Comparison of ENCODE assay signal across 17 cellular contexts in the genomic region with DNA sequence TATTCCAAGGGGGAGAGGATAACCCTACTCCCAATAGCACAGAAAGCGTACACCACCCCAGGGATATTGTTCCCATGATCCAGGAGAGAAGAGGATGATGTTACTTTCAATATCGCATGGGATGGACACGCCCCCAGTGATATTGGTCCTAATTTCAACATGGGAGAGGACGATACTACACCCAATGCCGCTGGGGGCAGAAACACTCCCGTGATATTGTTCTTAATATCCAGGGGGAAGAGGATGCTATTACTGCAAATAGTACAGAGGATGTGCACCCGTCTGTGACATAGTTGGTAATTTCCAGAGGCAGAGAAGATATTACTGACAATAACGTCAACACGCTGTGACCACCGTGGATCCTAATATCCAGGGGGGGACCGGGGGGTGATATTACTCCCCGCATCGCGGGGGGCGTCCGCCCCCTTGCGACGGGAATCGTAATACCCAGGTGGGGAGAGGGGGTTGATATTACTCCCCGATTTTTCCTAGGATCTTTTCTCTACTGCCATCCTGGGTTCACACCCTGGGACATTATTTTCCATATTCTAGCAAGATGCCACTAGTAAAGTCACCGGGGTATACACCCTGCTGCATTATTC. TPM values are rescaled to one million over a fixed set of nuclear protein-coding genes. Genes with fewer than 3 reads are reported as not detected.
DNase-seq lines count a peak whose midpoint lies in the region; ATAC-seq, FAIRE-seq and TF ChIP-seq lines count a peak whose summit lies in the region.
"Had no signal": no experiment of that assay in that cellular context is flagged by ENCODE, and none has a peak within 500 bp of the region (broad histone marks: within the 10 kb centered on the region; RNA-seq: fewer than 3 reads in every experiment).

No MANE protein-coding gene starts in this region.

- no TSS peak for BruUV-seq in A673 (replicated peaks; lab: Mats Ljungman, UMichigan)
- no TSS peak for BruUV-seq in Panc1 (replicated peaks; lab: Mats Ljungman, UMichigan)
- no TSS peak for BruUV-seq in endothelial cell of umbilical vein (replicated peaks; lab: Mats Ljungman, UMichigan)

- H3K9ac ChIP-seq in endothelial cell of umbilical vein (replicated peaks; ENCODE audit: extremely low read depth, insufficient read depth, low read length), result no peak overlapping the region

- FAIRE-seq in endothelial cell of umbilical vein (lab: Jason Lieb, UNC), result no peak
- FAIRE-seq: keratinocyte had no signal

- TF ChIP-seq POLR2A in endothelial cell of umbilical vein (IDR thresholded peaks at IDR 0.05; ENCODE audit: low read depth, low read length), result no peak

- no peak overlapping the region for H2AFZ ChIP-seq in endothelial cell of umbilical vein (ENCODE audit: low read depth, low read length)

- H3K4me1 ChIP-seq in A673 (ENCODE audit: insufficient read depth, low read length, poor library complexity, severe bottlenecking), result no peaks in the 10 kb centered on the region
- H3K4me1 ChIP-seq in Panc1 (ENCODE audit: control insufficient read depth, insufficient read depth, low read length), result no peaks in the 10 kb centered on the region
- H3K4me1 ChIP-seq in endothelial cell of umbilical vein (ENCODE audit: control insufficient read depth, extremely low read depth, insufficient read depth, low read length), result no peaks in the 10 kb centered on the region
- H3K4me1 ChIP-seq: adrenal gland had no signal

- CTCF ChIA-PET in A673 (lab: Charles Lee) (no interaction called here), Panc1 (lab: Charles Lee) (no interaction called here), endothelial cell of umbilical vein (lab: Charles Lee) (no interaction called here)

- H3K36me3 ChIP-seq in A673 (ENCODE audit: insufficient read depth, low read length, poor library complexity, severe bottlenecking), result no peaks in the 10 kb centered on the region
- H3K36me3 ChIP-seq in Panc1 (ENCODE audit: control insufficient read depth, insufficient read depth, low read length), result no peaks in the 10 kb centered on the region
- H3K36me3 ChIP-seq in endothelial cell of umbilical vein (ENCODE audit: control insufficient read depth in 2 of 2, extremely low read depth in 1 of 2, insufficient read depth in 2 of 2, low read length in 2 of 2), result no peaks in the 10 kb centered on the region
- H3K36me3 ChIP-seq: adrenal gland had no signal

- H3K27ac ChIP-seq in A673 (ENCODE audit: low read depth, low read length, poor library complexity, severe bottlenecking) (no peak overlapping the region), Panc1 (ENCODE audit: low read length) (no peak overlapping the region), endothelial cell of umbilical vein (ENCODE audit: insufficient read depth, low read depth, low read length) (no peak overlapping the region)
- H3K27ac ChIP-seq: adrenal gland, SK-N-MC had no signal

- POLR2A ChIA-PET in A673 (lab: Charles Lee; ENCODE audit: low non-redundant PET) (no interaction called here), Panc1 (lab: Charles Lee) (no interaction called here), endothelial cell of umbilical vein (lab: Charles Lee) (no interaction called here)

- intact Hi-C loops in A673 (cut with micrococcal nuclease; ENCODE audit: unreplicated experiment) (loop anchor here (10.0 kb wide), 2 partner anchors 441 to 781 kb away; no protein-coding TSS in a partner anchor), Panc1 (cut with micrococcal nuclease; ENCODE audit: unreplicated experiment) (no loop called here), endothelial cell of umbilical vein (cut with micrococcal nuclease) (no loop called here)

- no peaks in the 10 kb centered on the region for H3K4me1 Mint-ChIP-seq in activated T-helper 17 cell treated with anti-CD3 and anti-CD28 coated beads, Interleukin-2, amount 50 U/mL, for 72 hours

- dilution Hi-C loops in endothelial cell of umbilical vein (cut with MboI; ENCODE audit: extremely low pct_ligation_motif_present, low sequenced_read_pairs), result no loop called here

- DNase-seq in A673 (ENCODE audit: low spot score) (peak; percentile 50), GM10266 (ENCODE audit: extremely low spot score) (no peak), Panc1 (ENCODE audit: low read depth, low spot score) (no peak), endothelial cell of umbilical vein (ENCODE audit: low read depth, low spot score) (no peak), anterior cingulate cortex (lab: John Stamatoyannopoulos, UW) (no peak), hippocampal formation (lab: John Stamatoyannopoulos, UW) (no peak)
- DNase-seq: activated B cell treated with CpG ODN at 0.5 μM for 24 hours; adrenal gland; CD4-positive, CD25-positive, alpha-beta regulatory T cell; right cardiac atrium; stimulated activated CD4-positive, alpha-beta T cell treated with anti-CD3 and anti-CD28 coated beads, Interleukin-4, amount 100 ng/mL, for 4 hours; stimulated activated naive B cell treated with anti-CD40 and anti-IgM and Interleukin-4, amounts not matched to agents 10 μg/mL and 1 μg/mL and 100 μg/mL, for 72 hours had no signal

- H3K79me2 ChIP-seq in endothelial cell of umbilical vein (ENCODE audit: control insufficient read depth, insufficient read depth, low read length), result no peaks in the 10 kb centered on the region

- TF ChIP-seq CTCF in A673 (conservative IDR thresholded peaks at IDR 0.05; ENCODE audit: low read depth, low read length) (peak; percentile 47), GM10266 (IDR thresholded peaks at IDR 0.05; ENCODE audit: control insufficient read depth, insufficient read depth, low read depth, missing control alignments) (peak; percentile 11), Panc1 (IDR thresholded peaks at IDR 0.05) (peak; percentile 47), endothelial cell of umbilical vein (IDR thresholded peaks at IDR 0.05; ENCODE audit: extremely low read depth in 1 of 2, insufficient read depth in 1 of 2, low read depth in 1 of 2, low read length in 2 of 2) (peak; percentile 20 to 28)

- H4K20me1 ChIP-seq in endothelial cell of umbilical vein (replicated peaks; ENCODE audit: control insufficient read depth, extremely low read depth, insufficient read depth, low read length), result no peaks in the 10 kb centered on the region

- H3K27me3 ChIP-seq in A673 (replicated peaks; ENCODE audit: insufficient read depth, low read depth, low read length, poor library complexity), result no peaks in the 10 kb centered on the region
- H3K27me3 ChIP-seq in Panc1 (ENCODE audit: control insufficient read depth, insufficient read depth, low read length), result no peaks in the 10 kb centered on the region
- H3K27me3 ChIP-seq in endothelial cell of umbilical vein (ENCODE audit: control insufficient read depth in 2 of 2, insufficient read depth in 2 of 2, low read length in 2 of 2), result no peaks in the 10 kb centered on the region
- H3K27me3 ChIP-seq: adrenal gland had no signal

- H3K36me3 Mint-ChIP-seq in activated T-helper 17 cell treated with anti-CD3 and anti-CD28 coated beads, Interleukin-2, amount 50 U/mL, for 72 hours (ENCODE audit: low read depth), result no peaks in the 10 kb centered on the region
- H3K36me3 Mint-ChIP-seq: CD4-positive, CD25-positive, alpha-beta regulatory T cell; stimulated activated naive B cell treated with anti-CD40 and anti-IgM and Interleukin-4, amounts not matched to agents 10 μg/mL and 1 μg/mL and 100 μg/mL, for 72 hours had no signal

- H3K9me3 ChIP-seq in A673 (ENCODE audit: low read depth, low read length, poor library complexity, severe bottlenecking) (no peaks in the 10 kb centered on the region), Panc1 (ENCODE audit: control insufficient read depth, insufficient read depth, low read depth, low read length) (no peaks in the 10 kb centered on the region), endothelial cell of umbilical vein (replicated peaks; ENCODE audit: control insufficient read depth, insufficient read depth, low read length) (no peaks in the 10 kb centered on the region)
- H3K9me3 ChIP-seq: adrenal gland had no signal

- peaks cover 19% of the 10 kb centered on the region for H3K27me3 Mint-ChIP-seq in activated T-helper 17 cell treated with anti-CD3 and anti-CD28 coated beads, Interleukin-2, amount 50 U/mL, for 72 hours

- no peaks in the 10 kb centered on the region for H3K9me3 Mint-ChIP-seq in activated T-helper 17 cell treated with anti-CD3 and anti-CD28 coated beads, Interleukin-2, amount 50 U/mL, for 72 hours
- H3K9me3 Mint-ChIP-seq: activated B cell treated with CpG ODN at 0.5 μM for 24 hours; CD4-positive, CD25-positive, alpha-beta regulatory T cell; stimulated activated naive B cell treated with anti-CD40 and anti-IgM and Interleukin-4, amounts not matched to agents 10 μg/mL and 1 μg/mL and 100 μg/mL, for 72 hours had no signal

- no peak overlapping the region for H3K27ac Mint-ChIP-seq in activated T-helper 17 cell treated with anti-CD3 and anti-CD28 coated beads, Interleukin-2, amount 50 U/mL, for 72 hours
- H3K27ac Mint-ChIP-seq: activated B cell treated with CpG ODN at 0.5 μM for 24 hours; stimulated activated naive B cell treated with anti-CD40 and anti-IgM and Interleukin-4, amounts not matched to agents 10 μg/mL and 1 μg/mL and 100 μg/mL, for 72 hours had no signal

- in situ Hi-C loops in Panc1 (cut with HindIII; ENCODE audit: low pct_unique_long_range_greater_than_20kb, low sequenced_read_pairs), result no loop called here

- H3K9me1 ChIP-seq in endothelial cell of umbilical vein (replicated peaks; ENCODE audit: control insufficient read depth, extremely low read depth, insufficient read depth, low read length), result no peaks in the 10 kb centered on the region

- ATAC-seq in Panc1, result peak; percentile 42; the same call in 1 of the 2 replicates
- no peak for ATAC-seq in HG03469 (IDR thresholded peaks at IDR 0.05; ENCODE audit: unreplicated experiment)
- no peak for ATAC-seq in activated T-helper 17 cell treated with anti-CD3 and anti-CD28 coated beads, Interleukin-2, amount 50 U/mL, for 72 hours (replicated peaks)
- ATAC-seq: right cardiac atrium; stimulated activated naive B cell treated with anti-CD40 and anti-IgM and Interleukin-4, amounts not matched to agents 10 μg/mL and 1 μg/mL and 100 μg/mL, for 72 hours had no signal

- no peak overlapping the region for H3K4me3 Mint-ChIP-seq in activated T-helper 17 cell treated with anti-CD3 and anti-CD28 coated beads, Interleukin-2, amount 50 U/mL, for 72 hours
- H3K4me3 Mint-ChIP-seq: activated B cell treated with CpG ODN at 0.5 μM for 24 hours; CD4-positive, CD25-positive, alpha-beta regulatory T cell; stimulated activated naive B cell treated with anti-CD40 and anti-IgM and Interleukin-4, amounts not matched to agents 10 μg/mL and 1 μg/mL and 100 μg/mL, for 72 hours had no signal

- H3K4me2 ChIP-seq in endothelial cell of umbilical vein (ENCODE audit: insufficient read depth, low read length), result peak overlapping the region; percentile 62

- H3K4me3 ChIP-seq in A673 (ENCODE audit: low read depth, low read length, poor library complexity, severe bottlenecking) (peak overlapping the region; percentile 11), Panc1 (ENCODE audit: low read depth in 2 of 2, low read length in 2 of 2) (peak overlapping the region; percentile 14; a peak in 2 of 4 replicates), endothelial cell of umbilical vein (replicated peaks in 1 of 3; ENCODE audit: insufficient read depth in 1 of 3, low read depth in 1 of 3, low read length in 3 of 3) (no peak overlapping the region)
- H3K4me3 ChIP-seq: adrenal gland, SK-N-MC had no signal

RNA-seq across cellular contexts. Expression of a gene that starts 16.6 kb away (rescaled TPM):
- total RNA-seq in A673 (2021), result 1.4 TPM in 1 of 2 replicates, not detected in the other
- 0.54 TPM for total RNA-seq in Panc1 (2021; ENCODE audit: unreplicated experiment)
- polyA plus RNA-seq in Panc1 (2012; ENCODE audit: insufficient read length), result 0.86 TPM
- not detected in 2 replicates for total RNA-seq in endothelial cell of umbilical vein
- 0.23 TPM in 1 of 2 replicates, not detected in the other for polyA plus RNA-seq in endothelial cell of umbilical vein
- 0.56 TPM in 1 of 2 replicates, not detected in the other for polyA plus RNA-seq in endothelial cell of umbilical vein (2011; cell fraction: cytosol; rRNA removed)
- not detected in 2 replicates for polyA plus RNA-seq in endothelial cell of umbilical vein (2011; cell fraction: nucleus; rRNA removed)
- 0.86 TPM in 1 of 2 replicates, not detected in the other for polyA plus RNA-seq in endothelial cell of umbilical vein (2012)
- not detected in 2 replicates for polyA minus RNA-seq in endothelial cell of umbilical vein
- polyA minus RNA-seq in endothelial cell of umbilical vein (2011; cell fraction: cytosol; rRNA and poly(A)+ RNA removed), result not detected
- polyA minus RNA-seq in endothelial cell of umbilical vein (2011; cell fraction: nucleus; rRNA and poly(A)+ RNA removed), result not detected in 2 replicates
- under 1 TPM in 1 of 2 donors, not detected in 1; 0.48 TPM for total RNA-seq in activated T-helper 17 cell treated with anti-CD3 and anti-CD28 coated beads, Interleukin-2, amount 50 U/mL, for 72 hours
- total RNA-seq: CD4-positive, CD25-positive, alpha-beta regulatory T cell; glomerular endothelial cell; right cardiac atrium had no signal

RNA-seq across cellular contexts. Expression of a gene that starts 21.9 kb away (rescaled TPM):
- total RNA-seq in A673 (2021), result 13.1 and 14.6 TPM in 2 replicates
- total RNA-seq in Panc1 (2021; ENCODE audit: unreplicated experiment), result 9.1 TPM
- 5.1 TPM for polyA plus RNA-seq in Panc1 (2012; ENCODE audit: insufficient read length)
- 11.0 and 15.8 TPM in 2 replicates for total RNA-seq in endothelial cell of umbilical vein
- polyA plus RNA-seq in endothelial cell of umbilical vein, result 1.8 and 2.1 TPM in 2 replicates
- polyA plus RNA-seq in endothelial cell of umbilical vein (2011; cell fraction: cytosol; rRNA removed), result 3.6 and 4.1 TPM in 2 replicates
- 9.2 and 9.6 TPM in 2 replicates for polyA plus RNA-seq in endothelial cell of umbilical vein (2011; cell fraction: nucleus; rRNA removed)
- 5.3 and 6.4 TPM in 2 replicates for polyA plus RNA-seq in endothelial cell of umbilical vein (2012)
- polyA minus RNA-seq in endothelial cell of umbilical vein, result 4.4 and 4.6 TPM in 2 replicates
- polyA minus RNA-seq in endothelial cell of umbilical vein (2011; cell fraction: cytosol; rRNA and poly(A)+ RNA removed), result 3.1 TPM
- 7.3 and 11.4 TPM in 2 replicates for polyA minus RNA-seq in endothelial cell of umbilical vein (2011; cell fraction: nucleus; rRNA and poly(A)+ RNA removed)
- 10 to 100 TPM; 16.5 to 20.1 TPM for total RNA-seq in activated T-helper 17 cell treated with anti-CD3 and anti-CD28 coated beads, Interleukin-2, amount 50 U/mL, for 72 hours

Comparison
In these comparisons a context has a peak if more than half of its experiments do, and no peak if none do; other contexts are left out.
1. H3K4me3 ChIP-seq: peak in A673 (single experiment) and Panc1 (2 of 2); none in endothelial cell of umbilical vein (0 of 3).
2. Peak in every context shown above with its lines, with median percentiles within 50 percentile points of each other: CTCF ChIP-seq.